2 cellular contexts compared by ENCODE assay signal in the genomic region with DNA sequence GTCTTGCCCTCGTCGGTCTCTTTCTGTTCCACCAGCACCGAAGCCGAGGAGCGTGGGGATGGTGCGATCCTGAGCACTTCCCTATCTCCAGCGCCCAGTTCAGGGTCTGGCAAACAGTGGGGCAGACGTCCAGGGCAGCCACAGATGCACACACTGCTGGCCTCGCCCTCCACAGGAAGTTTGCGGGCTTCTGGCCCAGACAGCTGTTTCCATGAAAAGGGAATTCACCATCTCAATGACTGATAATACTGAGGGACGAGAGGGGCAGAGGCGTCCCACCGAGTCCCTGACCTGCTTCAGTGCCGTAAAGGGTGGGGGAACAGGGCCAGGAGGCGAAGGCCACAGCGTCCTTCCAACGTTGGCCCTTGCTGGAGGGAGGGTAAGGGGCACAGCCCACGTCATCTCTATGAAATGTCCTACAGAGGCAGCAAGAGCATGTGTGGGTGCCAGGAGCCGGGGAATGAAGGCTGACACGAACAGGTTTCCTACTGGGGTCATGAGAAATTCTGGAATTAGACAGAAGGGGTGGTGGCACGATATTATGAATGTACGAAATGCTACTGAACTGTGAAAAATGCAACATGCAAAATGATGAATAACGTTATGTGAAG.
TF ChIP-seq lines count a peak whose summit lies in the region.

No MANE protein-coding gene starts in this region.

TF ChIP-seq in liver, 16 proteins besides CTCF, POLR2A, EP300 and RAD21:
- TF ChIP-seq FOXA2 (IDR thresholded peaks at IDR 0.05) (no peak), NR2F2 (IDR thresholded peaks at IDR 0.05) (peak; percentile 47)
TF ChIP-seq in liver: peak in this region for 1.

TF ChIP-seq in HepG2, 621 proteins besides CTCF, POLR2A, EP300 and RAD21:
- no peak for TF ChIP-seq JDP2 (CRISPR knock-in tag; IDR thresholded peaks at IDR 0.05; ENCODE audit: borderline replicate concordance)
- TF ChIP-seq ZNF839 (CRISPR knock-in tag; IDR thresholded peaks at IDR 0.05; ENCODE audit: borderline replicate concordance): no peak
- TF ChIP-seq ZNF557 (CRISPR knock-in tag; IDR thresholded peaks at IDR 0.05): no peak
- TF ChIP-seq DMAP1 (CRISPR knock-in tag; IDR thresholded peaks at IDR 0.05): no peak
- no peak for TF ChIP-seq PHB2 (IDR thresholded peaks at IDR 0.05; ENCODE audit: partially characterized antibody)
- TF ChIP-seq ZNF660 (CRISPR knock-in tag; IDR thresholded peaks at IDR 0.05; ENCODE audit: borderline replicate concordance, low read depth): no peak
- no peak for TF ChIP-seq ZSCAN21 (CRISPR knock-in tag; IDR thresholded peaks at IDR 0.05; ENCODE audit: borderline replicate concordance)
- TF ChIP-seq EED (CRISPR knock-in tag; IDR thresholded peaks at IDR 0.05): no peak
- no peak for TF ChIP-seq SALL1 (CRISPR knock-in tag; IDR thresholded peaks at IDR 0.05)
- no peak for TF ChIP-seq HMG20A (CRISPR knock-in tag; IDR thresholded peaks at IDR 0.05; ENCODE audit: borderline replicate concordance)
- TF ChIP-seq ZKSCAN8 (CRISPR knock-in tag; IDR thresholded peaks at IDR 0.05; ENCODE audit: borderline replicate concordance): no peak
- TF ChIP-seq, protein P1, sequence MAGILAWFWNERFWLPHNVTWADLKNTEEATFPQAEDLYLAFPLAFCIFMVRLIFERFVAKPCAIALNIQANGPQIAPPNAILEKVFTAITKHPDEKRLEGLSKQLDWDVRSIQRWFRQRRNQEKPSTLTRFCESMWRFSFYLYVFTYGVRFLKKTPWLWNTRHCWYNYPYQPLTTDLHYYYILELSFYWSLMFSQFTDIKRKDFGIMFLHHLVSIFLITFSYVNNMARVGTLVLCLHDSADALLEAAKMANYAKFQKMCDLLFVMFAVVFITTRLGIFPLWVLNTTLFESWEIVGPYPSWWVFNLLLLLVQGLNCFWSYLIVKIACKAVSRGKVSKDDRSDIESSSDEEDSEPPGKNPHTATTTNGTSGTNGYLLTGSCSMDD (CRISPR knock-in tag; IDR thresholded peaks at IDR 0.05): no peak
- no peak for TF ChIP-seq RNF2 (conservative IDR thresholded peaks at IDR 0.05; ENCODE audit: low read depth)
- no peak for TF ChIP-seq ZNF570 (CRISPR knock-in tag; IDR thresholded peaks at IDR 0.05; ENCODE audit: borderline replicate concordance)
TF ChIP-seq in HepG2: peak in this region for 0.
